Comparison of ENCODE assay signal across 8 cellular contexts in genomic region chrX:107777536-107777832, GRCh38. TPM values are rescaled to one million over a fixed set of nuclear protein-coding genes. Genes with fewer than 3 reads are reported as not detected.
A peak's percentile ranks its signal among the peaks of the same experiment; 100 is the strongest.
DNase-seq lines count a peak whose midpoint lies in the region; ATAC-seq and TF ChIP-seq lines count a peak whose summit lies in the region.

TSS of gene NCBP2L (plus strand) at chrX:107777733. CDS start at chrX:107794221, 16,488 bp downstream.

- no peak for DNase-seq in fibroblast of lung (ENCODE audit: low read depth in 2 of 2)
- no peak for DNase-seq in gastrocnemius medialis
- DNase-seq in NCI-H187 (lab: John Stamatoyannopoulos, UW): no peak
- DNase-seq in colonic mucosa: no peak
- DNase-seq in stimulated activated naive CD4-positive, alpha-beta T cell (lab: John Stamatoyannopoulos, UW): no peak

- no peaks in the 10 kb centered on the region for H3K9me2 ChIP-seq in SU-DHL-6 (replicated peaks; ENCODE audit: insufficient read depth, low read length)

- H3K4me1 ChIP-seq in ES-I3 (ENCODE audit: insufficient read depth, low read length): peaks cover 17% of the 10 kb centered on the region
- peaks cover 3% of the 10 kb centered on the region for H3K4me1 ChIP-seq in fibroblast of lung (ENCODE audit: control insufficient read depth, extremely low read depth, insufficient read depth, low read length)
- peaks cover 6 to 7% of the 10 kb centered on the region in 2 donors for H3K4me1 ChIP-seq in gastrocnemius medialis
- H3K4me1 ChIP-seq in colonic mucosa: no peaks in the 10 kb centered on the region

- H3K27ac ChIP-seq in SU-DHL-6 (ENCODE audit: low read depth, low read length) (no peak within 1 kb of the TSS), fibroblast of lung (ENCODE audit: insufficient read depth, low read length) (no peak within 1 kb of the TSS), gastrocnemius medialis (peak within 1 kb of the TSS; percentile 91 to 96 (median 93)), colonic mucosa (no peak within 1 kb of the TSS)

- no peaks in the 10 kb centered on the region for H3K79me2 ChIP-seq in SU-DHL-6 (ENCODE audit: insufficient read depth, low read length)
- H3K79me2 ChIP-seq in fibroblast of lung (ENCODE audit: control insufficient read depth, insufficient read depth, low read length): no peaks in the 10 kb centered on the region

- no peaks in the 10 kb centered on the region for H3F3A ChIP-seq in SU-DHL-6 (ENCODE audit: insufficient read depth)

- no peaks in the 10 kb centered on the region for H3K9me3 ChIP-seq in ES-I3 (ENCODE audit: control insufficient read depth, insufficient read depth, low read length)
- H3K9me3 ChIP-seq in SU-DHL-6 (ENCODE audit: insufficient read depth, low read length): no peaks in the 10 kb centered on the region
- no peaks in the 10 kb centered on the region for H3K9me3 ChIP-seq in fibroblast of lung (ENCODE audit: control insufficient read depth, insufficient read depth, low read depth, low read length)
- no peaks in the 10 kb centered on the region for H3K9me3 ChIP-seq in gastrocnemius medialis
- no peaks in the 10 kb centered on the region for H3K9me3 ChIP-seq in colonic mucosa

- peak within 1 kb of the TSS; percentile 46; the same call in 1 of the 2 replicates for H3K9ac ChIP-seq in ES-I3 (ENCODE audit: low read depth, low read length)
- no peak within 1 kb of the TSS for H3K9ac ChIP-seq in SU-DHL-6 (ENCODE audit: low read length)
- H3K9ac ChIP-seq in fibroblast of lung (ENCODE audit: insufficient read depth, low read length): no peak within 1 kb of the TSS
- H3K9ac ChIP-seq in colonic mucosa (ENCODE audit: low read depth in 2 of 2, low read length in 2 of 2): peak within 1 kb of the TSS in 1 of 2 donors; percentile 40

- TF ChIP-seq CTCF in SU-DHL-6 (IDR thresholded peaks at IDR 0.05; ENCODE audit: insufficient read depth, low read length, poor library complexity, severe bottlenecking) (no peak), fibroblast of lung (conservative IDR thresholded peaks at IDR 0.05 in 1 of 2, IDR thresholded peaks at IDR 0.05 in 1 of 2; ENCODE audit: low read depth in 1 of 2, low read length in 2 of 2) (no peak), gastrocnemius medialis (IDR thresholded peaks at IDR 0.05 in 4 of 5, conservative IDR thresholded peaks at IDR 0.05 in 1 of 5) (peak in 1 of 5 experiments; percentile 7), colonic mucosa (IDR thresholded peaks at IDR 0.05) (no peak)

- intact Hi-C loops in gastrocnemius medialis (cut with DNase I; ENCODE audit: low total_unique reads) (loop anchor here (1.0 to 5.0 kb wide), 5 partner anchors 50 to 240 kb away; partner anchors contain the start of gene MID2), colonic mucosa (cut with DNase I) (loop anchor here (5.0 kb wide), 2 partner anchors 60 to 110 kb away; no protein-coding TSS in a partner anchor)

- no peak within 1 kb of the TSS for H3K4me3 ChIP-seq in SU-DHL-6 (ENCODE audit: insufficient read depth, low read length, poor library complexity, severe bottlenecking)
- peak within 1 kb of the TSS; percentile 4 to 61 (median 42) for H3K4me3 ChIP-seq in fibroblast of lung (replicated peaks in 1 of 4; ENCODE audit: control extremely low read depth in 1 of 4, insufficient read depth in 1 of 4, low read depth in 3 of 4, low read length in 4 of 4)
- H3K4me3 ChIP-seq in gastrocnemius medialis: peak within 1 kb of the TSS; percentile 64 to 74 (median 68)
- H3K4me3 ChIP-seq in colonic mucosa: no peak within 1 kb of the TSS

- in situ Hi-C loops in gastrocnemius medialis (cut with MboI; ENCODE audit: low sequenced_read_pairs in 4 of 4): loop anchor here (5.0 to 25.0 kb wide), 5 partner anchors 60 to 765 kb away; partner anchors contain the start of gene MORC4 (in 1 of the 4)

- ATAC-seq in gastrocnemius medialis (no peak), HG03280 (IDR thresholded peaks at IDR 0.05; ENCODE audit: unreplicated experiment) (no peak)

- no peaks in the 10 kb centered on the region for H3K36me3 ChIP-seq in ES-I3 (ENCODE audit: insufficient read depth, low read length)
- H3K36me3 ChIP-seq in SU-DHL-6 (ENCODE audit: low read length): no peaks in the 10 kb centered on the region
- no peaks in the 10 kb centered on the region for H3K36me3 ChIP-seq in fibroblast of lung (ENCODE audit: control insufficient read depth, insufficient read depth, low read length)
- H3K36me3 ChIP-seq in gastrocnemius medialis: no peaks in the 10 kb centered on the region
- no peaks in the 10 kb centered on the region for H3K36me3 ChIP-seq in colonic mucosa

- peak within 1 kb of the TSS; percentile 62 for H3K4me2 ChIP-seq in SU-DHL-6 (ENCODE audit: low read depth, low read length, poor library complexity, severe bottlenecking)
- H3K4me2 ChIP-seq in fibroblast of lung (ENCODE audit: extremely low read depth, insufficient read depth, low read length): peak within 1 kb of the TSS; percentile 75

- no peaks in the 10 kb centered on the region for H4K20me1 ChIP-seq in SU-DHL-6 (ENCODE audit: low read depth, low read length)
- no peaks in the 10 kb centered on the region for H4K20me1 ChIP-seq in fibroblast of lung (ENCODE audit: control insufficient read depth, extremely low read depth, insufficient read depth, low read length)

- H2AFZ ChIP-seq in SU-DHL-6 (ENCODE audit: low read depth, low read length, severe bottlenecking) (peak within 1 kb of the TSS; percentile 36), fibroblast of lung (ENCODE audit: low read length) (peak within 1 kb of the TSS; percentile 59)

- H3K27me3 ChIP-seq in SU-DHL-6 (ENCODE audit: low read length) (no peaks in the 10 kb centered on the region), fibroblast of lung (ENCODE audit: control insufficient read depth, insufficient read depth, low read length) (peaks cover 13% of the 10 kb centered on the region), gastrocnemius medialis (no peaks in the 10 kb centered on the region), colonic mucosa (peaks cover 4% of the 10 kb centered on the region)

- no peak for TF ChIP-seq POLR2A in gastrocnemius medialis (IDR thresholded peaks at IDR 0.05)

RNA-seq across cellular contexts. Expression of gene NCBP2L, which starts in this region (rescaled TPM):
- total RNA-seq in fibroblast of lung (not detected in 2 replicates), gastrocnemius medialis (under 1 TPM in 1 of 4 donors, not detected in 3; 0.11 TPM), colonic mucosa (not detected)
- not detected in 2 replicates for polyA plus RNA-seq in fibroblast of lung
- polyA plus RNA-seq in fibroblast of lung (2012): not detected in 2 replicates
- polyA minus RNA-seq in fibroblast of lung (ENCODE audit: low replicate concordance): not detected in 2 replicates

Comparison
In these comparisons a context has a peak if more than half of its experiments do, and no peak if none do; other contexts are left out.
1. H3K27ac ChIP-seq: peak in gastrocnemius medialis (4 of 4); none in SU-DHL-6 (single experiment), fibroblast of lung (single experiment) and colonic mucosa (single experiment).
2. H3K4me3 ChIP-seq: peak in fibroblast of lung (4 of 4) and gastrocnemius medialis (4 of 4); none in SU-DHL-6 (single experiment) and colonic mucosa (single experiment).